Comparison of ENCODE assay signal across 17 cellular contexts in genomic region chr14:37844614-37845013, GRCh38.
"Had no signal": no experiment of that assay in that cellular context is flagged by ENCODE, and none has a peak within 500 bp of the region (broad histone marks: within the 10 kb centered on the region; RNA-seq: fewer than 3 reads in every experiment).

No MANE protein-coding gene starts in this region.

- DNase-seq: Kasumi-1, MM.1S, NCI-H1092 treated with DMSO at 0.1 percent for 48 hours, NCI-H1436, NCI-H187, NCI-H2029, NCI-H2081 treated with DMSO at 0.1 percent for 48 hours, NCI-H2171, NCI-H226, NCI-H446, NCI-H510A, NCI-H526 treated with DMSO at 0.1 percent for 48 hours, NCI-H748 treated with DMSO at 0.1 percent for 48 hours, Right ventricle myocardium superior, RPMI8226, SIG-M5 had no signal

- ATAC-seq: K562 had no signal
